In the genomic region with DNA sequence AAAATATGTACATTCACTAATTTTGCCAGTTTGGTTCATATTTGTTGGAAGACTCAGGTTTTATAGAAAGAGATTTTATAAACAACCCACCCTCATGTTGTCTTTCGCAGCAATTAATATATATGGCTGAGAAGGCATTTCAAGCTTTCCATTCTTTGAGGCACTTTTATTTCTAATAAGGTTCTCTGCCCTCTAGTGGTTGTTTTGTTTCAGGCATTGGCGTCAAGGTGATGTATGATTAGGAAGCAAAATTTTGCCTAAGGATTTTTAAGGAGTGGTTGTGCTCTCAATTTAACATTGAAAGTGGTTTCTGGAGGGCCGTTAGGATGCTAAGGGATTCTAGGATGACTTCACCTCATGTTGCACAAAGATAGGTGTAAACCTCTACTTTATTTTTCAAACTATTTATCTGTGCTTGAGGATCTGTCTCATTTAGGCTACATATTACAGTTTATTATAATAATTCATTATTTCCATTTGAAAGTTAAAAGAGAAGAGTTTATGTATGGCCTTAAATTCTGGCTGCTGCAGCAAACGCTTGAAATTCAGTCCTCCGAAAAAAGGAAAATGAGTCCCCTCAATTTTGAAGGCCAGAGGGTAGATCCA, we compare ENCODE assay signal across 8 cellular contexts. TPM values are rescaled to one million over a fixed set of nuclear protein-coding genes. Genes with fewer than 3 reads are reported as not detected.
DNase-seq lines count a peak whose midpoint lies in the region; ATAC-seq and TF ChIP-seq lines count a peak whose summit lies in the region.

No MANE protein-coding gene starts in this region.

- H3K27me3 ChIP-seq in PC-9 (ENCODE audit: insufficient read depth, low read depth) (no peaks in the 10 kb centered on the region; the same call in 1 of the 2 replicates), prostate gland (replicated peaks; ENCODE audit: insufficient read depth) (no peaks in the 10 kb centered on the region)

- H3K4me3 ChIP-seq in PC-9 (no peak overlapping the region), prostate gland (no peak overlapping the region)

- CTCF ChIA-PET in PC-9 (lab: Charles Lee): no interaction called here

- H3K4me2 ChIP-seq in PC-9: no peak overlapping the region

- intact Hi-C loops in PC-9 (cut with micrococcal nuclease; ENCODE audit: unreplicated experiment): loop anchor here (5.0 kb wide), 1 partner anchor 936 kb away; no protein-coding TSS in a partner anchor
- intact Hi-C loops in prostate gland (cut with DNase I): loop anchor here (5.0 kb wide), 1 partner anchor 936 kb away; no protein-coding TSS in a partner anchor

- no peak overlapping the region for H3K27ac ChIP-seq in PC-9
- no peak overlapping the region for H3K27ac ChIP-seq in prostate gland

- H3K4me1 ChIP-seq in PC-9 (replicated peaks; ENCODE audit: insufficient read depth): no peaks in the 10 kb centered on the region
- H3K4me1 ChIP-seq in prostate gland (replicated peaks): no peaks in the 10 kb centered on the region

- no peaks in the 10 kb centered on the region for H4K20me1 ChIP-seq in PC-9 (ENCODE audit: insufficient read depth)

- no peak for ATAC-seq in GM19455 (IDR thresholded peaks at IDR 0.05; ENCODE audit: unreplicated experiment)

- no peaks in the 10 kb centered on the region for H3K9me2 ChIP-seq in PC-9 (ENCODE audit: insufficient read depth)

- H3K79me2 ChIP-seq in PC-9 (ENCODE audit: low read depth): no peaks in the 10 kb centered on the region

- no peaks in the 10 kb centered on the region for H3K36me3 ChIP-seq in PC-9 (ENCODE audit: low read depth)
- H3K36me3 ChIP-seq in prostate gland: no peaks in the 10 kb centered on the region

- BruUV-seq in PC-9 (replicated peaks; lab: Mats Ljungman, UMichigan): no TSS peak

- POLR2A ChIA-PET in PC-9 (lab: Charles Lee; ENCODE audit: unreplicated experiment): no interaction called here

- DNase-seq in NCI-H2227 (lab: John Stamatoyannopoulos, UW; ENCODE audit: unreplicated experiment) (peak; percentile 5), NCI-H2227 treated with DMSO at 0.1 percent for 48 hours (lab: John Stamatoyannopoulos, UW) (no peak), HuH-7 (ENCODE audit: low spot score) (peak; percentile 2), PC-9 (no peak), erythroblast (lab: John Stamatoyannopoulos, UW) (peak; percentile 16 to 44), prostate gland (ENCODE audit: low spot score) (peak; percentile 11), GDM1 (lab: John Stamatoyannopoulos, UW) (no peak)

- TF ChIP-seq POLR2A in erythroblast (IDR thresholded peaks at IDR 0.05; ENCODE audit: low read length) (no peak), prostate gland (IDR thresholded peaks at IDR 0.05) (no peak)

- WGBS in prostate gland: 41% methylated on average over 5 of the region's 5 CpGs

- TF ChIP-seq CTCF in PC-9 (conservative IDR thresholded peaks at IDR 0.05) (peak; percentile 86), prostate gland (IDR thresholded peaks at IDR 0.05) (peak; percentile 34 to 68 (median 54))

- H2AFZ ChIP-seq in PC-9: no peak overlapping the region

- H3F3A ChIP-seq in PC-9 (ENCODE audit: insufficient read depth, low read depth): no peaks in the 10 kb centered on the region

- H3K9me3 ChIP-seq in PC-9 (ENCODE audit: insufficient read depth, low read depth): no peaks in the 10 kb centered on the region; the same call in 1 of the 2 replicates
- H3K9me3 ChIP-seq in prostate gland: no peaks in the 10 kb centered on the region

RNA-seq across cellular contexts. Expression of a gene that starts 35.9 kb away (rescaled TPM):
- total RNA-seq in PC-9 (2021) (not detected in 2 replicates), prostate gland (under 1 TPM in 1 of 2 donors, not detected in 1; 0.27 TPM)

Comparison
In these comparisons a context has a peak if more than half of its experiments do, and no peak if none do; other contexts are left out.
1. DNase-seq: peak in NCI-H2227 (single experiment), HuH-7 (single experiment), erythroblast (2 of 2) and prostate gland (single experiment); none in NCI-H2227 treated with DMSO at 0.1 percent for 48 hours (single experiment), PC-9 (0 of 2) and GDM1 (single experiment).